In genomic region chr2:240013343-240013742, GRCh38 we compare ENCODE assay signal across 12 cellular contexts. TPM values are rescaled to one million over a fixed set of nuclear protein-coding genes. Genes with fewer than 3 reads are reported as not detected.
DNase-seq lines count a peak whose midpoint lies in the region; ATAC-seq and TF ChIP-seq lines count a peak whose summit lies in the region.
"Had no signal": no experiment of that assay in that cellular context is flagged by ENCODE, and none has a peak within 500 bp of the region (broad histone marks: within the 10 kb centered on the region; RNA-seq: fewer than 3 reads in every experiment).

No MANE protein-coding gene starts in this region.

- CTCF ChIA-PET in T-cell (lab: Charles Lee) = no interaction called here

- H3K9me3 Mint-ChIP-seq in endothelial cell (ENCODE audit: unreplicated experiment) (no peaks in the 10 kb centered on the region), T-cell (no peaks in the 10 kb centered on the region)

- peak; percentile 20 for DNase-seq in DMS 273 (lab: John Stamatoyannopoulos, UW; ENCODE audit: unreplicated experiment)
- DNase-seq in DMS 273 treated with DMSO at 0.1 percent for 48 hours (lab: John Stamatoyannopoulos, UW) = no peak
- peak; percentile 11 for DNase-seq in OCI-M1 (lab: John Stamatoyannopoulos, UW)
- no peak for DNase-seq in endothelial cell (ENCODE audit: low spot score)
- peak; percentile 27 for DNase-seq in renal cortical epithelial cell (ENCODE audit: low read depth)
- DNase-seq in NCI-H1105 treated with DMSO at 0.1 percent for 48 hours (lab: John Stamatoyannopoulos, UW) = no peak
- DNase-seq in KG1 (lab: John Stamatoyannopoulos, UW) = no peak
- no peak for DNase-seq in T-cell
- DNase-seq: 8988T; activated CD8-positive, alpha-beta memory T cell treated with anti-CD3 and anti-CD28 coated beads for 24 hours; central memory CD4-positive, alpha-beta T cell had no signal

- H3K27ac Mint-ChIP-seq in endothelial cell (ENCODE audit: unreplicated experiment) (no peak overlapping the region), T-cell (no peak overlapping the region)

- H3K4me1 Mint-ChIP-seq in endothelial cell (ENCODE audit: unreplicated experiment) (no peaks in the 10 kb centered on the region), T-cell (peaks cover 2 to 12% (median 3%) of the 10 kb centered on the region in 3 donors)

- peak; percentile 49 for TF ChIP-seq CTCF in endothelial cell (IDR thresholded peaks at IDR 0.05; ENCODE audit: unreplicated experiment)

- ATAC-seq in T-cell (replicated peaks in 1 of 4) = no peak

- no peak overlapping the region for H3K4me3 Mint-ChIP-seq in endothelial cell (ENCODE audit: unreplicated experiment)
- no peak overlapping the region for H3K4me3 Mint-ChIP-seq in T-cell

- H3K27me3 Mint-ChIP-seq in endothelial cell (ENCODE audit: unreplicated experiment) (peaks cover 2% of the 10 kb centered on the region), T-cell (no peaks in the 10 kb centered on the region)

- peaks cover 31% of the 10 kb centered on the region for H3K36me3 Mint-ChIP-seq in endothelial cell (ENCODE audit: low read depth, unreplicated experiment)
- peaks cover 72% of the 10 kb centered on the region for H3K36me3 Mint-ChIP-seq in T-cell

- POLR2A ChIA-PET in T-cell (lab: Charles Lee) = no interaction called here

RNA-seq across cellular contexts. Expression of gene NDUFA10, which starts 11.8 kb away (rescaled TPM):
- 131 TPM for total RNA-seq in endothelial cell (ENCODE audit: unreplicated experiment)
- total RNA-seq in renal cortical epithelial cell = 158 and 170 TPM in 2 replicates
- total RNA-seq in T-cell = 100 to 1,000 TPM in 1 of 5 donors, 10 to 100 TPM in 4; 80.6 to 106 (median 97.0) TPM

RNA-seq across cellular contexts. Expression of gene OR6B2, which starts 16.9 kb away (rescaled TPM):
- total RNA-seq in endothelial cell (ENCODE audit: unreplicated experiment) (0.23 TPM), renal cortical epithelial cell (not detected in 2 replicates), T-cell (not detected)
- total RNA-seq: posterior vena cava had no signal

RNA-seq across cellular contexts. Expression of gene OR6B3, which starts 40.0 kb away (rescaled TPM):
- total RNA-seq in endothelial cell (ENCODE audit: unreplicated experiment) = not detected
- not detected in 2 replicates for total RNA-seq in renal cortical epithelial cell
- not detected for total RNA-seq in T-cell
- total RNA-seq: posterior vena cava had no signal

Comparison
In these comparisons a context has a peak if more than half of its experiments do, and no peak if none do; other contexts are left out.
1. DNase-seq: peak in DMS 273 (single experiment), OCI-M1 (single experiment) and renal cortical epithelial cell (single experiment); none in DMS 273 treated with DMSO at 0.1 percent for 48 hours (single experiment), endothelial cell (single experiment), NCI-H1105 treated with DMSO at 0.1 percent for 48 hours (single experiment), KG1 (single experiment) and T-cell (0 of 34).